Comparison of ENCODE assay signal across 1 cellular context in the genomic region with DNA sequence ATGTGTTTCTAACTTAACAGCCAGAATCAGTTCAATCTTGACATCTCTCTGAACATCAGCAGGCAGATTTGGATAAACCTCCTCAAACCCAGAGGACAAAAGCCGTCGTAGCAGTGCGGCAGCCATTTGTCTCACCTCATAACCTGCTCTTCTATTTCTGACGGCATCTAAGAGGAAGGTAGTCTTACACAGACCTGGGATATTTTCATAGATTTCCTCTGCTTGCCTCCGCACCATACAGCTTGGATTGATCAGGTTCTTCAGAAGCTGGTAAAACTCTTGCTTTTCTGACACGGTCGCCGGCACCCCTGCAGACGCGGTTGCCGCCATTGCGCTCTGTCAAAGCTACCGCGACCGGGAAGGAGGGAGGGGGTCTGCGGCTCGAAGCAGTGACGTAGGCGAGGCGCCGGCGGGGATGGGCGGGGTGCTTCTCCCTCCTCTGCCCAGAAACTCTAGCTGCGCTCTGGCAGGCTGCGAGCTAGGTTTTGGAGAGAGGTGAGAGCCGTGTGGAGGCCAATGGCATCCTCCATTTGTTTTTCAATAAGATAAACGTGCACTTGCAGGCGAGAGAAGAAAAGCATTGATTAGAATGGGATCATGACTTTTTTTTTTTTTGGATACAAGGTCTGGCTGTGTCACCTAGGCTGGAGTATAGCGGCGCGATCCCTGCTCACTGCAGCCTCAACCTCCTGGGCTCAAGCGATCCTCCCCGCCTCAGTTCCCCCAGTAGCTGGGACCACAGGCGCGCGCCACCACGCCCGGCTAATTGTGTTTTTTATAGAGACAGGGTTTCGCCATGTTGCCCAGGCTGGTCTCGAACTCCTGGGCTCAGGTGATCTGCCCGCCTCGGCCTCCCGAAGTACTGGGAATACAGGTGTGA.
TF ChIP-seq lines count a peak whose summit lies in the region.

A gene (minus strand): TSS at position 347 of the 880 bp plus-strand sequence. CDS start 17 bp downstream, at position 330.

TF ChIP-seq in K562, 482 proteins besides CTCF, POLR2A, EP300 and RAD21 (continued from another document and continues in another):
- TF ChIP-seq, protein P1, sequence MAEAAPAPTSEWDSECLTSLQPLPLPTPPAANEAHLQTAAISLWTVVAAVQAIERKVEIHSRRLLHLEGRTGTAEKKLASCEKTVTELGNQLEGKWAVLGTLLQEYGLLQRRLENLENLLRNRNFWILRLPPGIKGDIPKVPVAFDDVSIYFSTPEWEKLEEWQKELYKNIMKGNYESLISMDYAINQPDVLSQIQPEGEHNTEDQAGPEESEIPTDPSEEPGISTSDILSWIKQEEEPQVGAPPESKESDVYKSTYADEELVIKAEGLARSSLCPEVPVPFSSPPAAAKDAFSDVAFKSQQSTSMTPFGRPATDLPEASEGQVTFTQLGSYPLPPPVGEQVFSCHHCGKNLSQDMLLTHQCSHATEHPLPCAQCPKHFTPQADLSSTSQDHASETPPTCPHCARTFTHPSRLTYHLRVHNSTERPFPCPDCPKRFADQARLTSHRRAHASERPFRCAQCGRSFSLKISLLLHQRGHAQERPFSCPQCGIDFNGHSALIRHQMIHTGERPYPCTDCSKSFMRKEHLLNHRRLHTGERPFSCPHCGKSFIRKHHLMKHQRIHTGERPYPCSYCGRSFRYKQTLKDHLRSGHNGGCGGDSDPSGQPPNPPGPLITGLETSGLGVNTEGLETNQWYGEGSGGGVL (CRISPR knock-in tag; IDR thresholded peaks at IDR 0.05), result no peak
- no peak for TF ChIP-seq ZSCAN32 (CRISPR knock-in tag; IDR thresholded peaks at IDR 0.05)
- TF ChIP-seq ARHGAP35 (IDR thresholded peaks at IDR 0.05; ENCODE audit: partially characterized antibody), result no peak
- no peak for TF ChIP-seq GTF2A2 (tag; IDR thresholded peaks at IDR 0.05)
- TF ChIP-seq LARP7 (IDR thresholded peaks at IDR 0.05), result no peak
- TF ChIP-seq KDM5B (IDR thresholded peaks at IDR 0.05; ENCODE audit: insufficient replicate concordance, low read depth, low read length), result peak; percentile 64
- no peak for TF ChIP-seq MXI1 (IDR thresholded peaks at IDR 0.05; ENCODE audit: low read depth, low read length)
- TF ChIP-seq TAF1 (IDR thresholded peaks at IDR 0.05; ENCODE audit: control insufficient read depth, extremely low read depth, insufficient read depth, low read length, severe bottlenecking), result peak; percentile 82
- TF ChIP-seq TCFL5 (CRISPR knock-in tag; conservative IDR thresholded peaks at IDR 0.05), result no peak
- no peak for TF ChIP-seq DNMT1 (IDR thresholded peaks at IDR 0.05)
- TF ChIP-seq, protein P2, sequence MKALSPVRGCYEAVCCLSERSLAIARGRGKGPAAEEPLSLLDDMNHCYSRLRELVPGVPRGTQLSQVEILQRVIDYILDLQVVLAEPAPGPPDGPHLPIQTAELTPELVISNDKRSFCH (CRISPR knock-in tag; IDR thresholded peaks at IDR 0.05), result no peak
- TF ChIP-seq, protein P2 (tag; IDR thresholded peaks at IDR 0.05), result no peak
- no peak for TF ChIP-seq HLTF (IDR thresholded peaks at IDR 0.05)
- TF ChIP-seq, protein P3, sequence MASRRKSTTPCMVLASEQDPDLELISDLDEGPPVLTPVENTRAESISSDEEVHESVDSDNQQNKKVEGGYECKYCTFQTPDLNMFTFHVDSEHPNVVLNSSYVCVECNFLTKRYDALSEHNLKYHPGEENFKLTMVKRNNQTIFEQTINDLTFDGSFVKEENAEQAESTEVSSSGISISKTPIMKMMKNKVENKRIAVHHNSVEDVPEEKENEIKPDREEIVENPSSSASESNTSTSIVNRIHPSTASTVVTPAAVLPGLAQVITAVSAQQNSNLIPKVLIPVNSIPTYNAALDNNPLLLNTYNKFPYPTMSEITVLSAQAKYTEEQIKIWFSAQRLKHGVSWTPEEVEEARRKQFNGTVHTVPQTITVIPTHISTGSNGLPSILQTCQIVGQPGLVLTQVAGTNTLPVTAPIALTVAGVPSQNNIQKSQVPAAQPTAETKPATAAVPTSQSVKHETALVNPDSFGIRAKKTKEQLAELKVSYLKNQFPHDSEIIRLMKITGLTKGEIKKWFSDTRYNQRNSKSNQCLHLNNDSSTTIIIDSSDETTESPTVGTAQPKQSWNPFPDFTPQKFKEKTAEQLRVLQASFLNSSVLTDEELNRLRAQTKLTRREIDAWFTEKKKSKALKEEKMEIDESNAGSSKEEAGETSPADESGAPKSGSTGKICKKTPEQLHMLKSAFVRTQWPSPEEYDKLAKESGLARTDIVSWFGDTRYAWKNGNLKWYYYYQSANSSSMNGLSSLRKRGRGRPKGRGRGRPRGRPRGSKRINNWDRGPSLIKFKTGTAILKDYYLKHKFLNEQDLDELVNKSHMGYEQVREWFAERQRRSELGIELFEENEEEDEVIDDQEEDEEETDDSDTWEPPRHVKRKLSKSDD (conservative IDR thresholded peaks at IDR 0.05; ENCODE audit: low read length), result peak; percentile 94; the same call in 1 of the 2 replicates
- TF ChIP-seq NR3C1 (CRISPR knock-in tag; IDR thresholded peaks at IDR 0.05), result no peak
- TF ChIP-seq, protein P4, sequence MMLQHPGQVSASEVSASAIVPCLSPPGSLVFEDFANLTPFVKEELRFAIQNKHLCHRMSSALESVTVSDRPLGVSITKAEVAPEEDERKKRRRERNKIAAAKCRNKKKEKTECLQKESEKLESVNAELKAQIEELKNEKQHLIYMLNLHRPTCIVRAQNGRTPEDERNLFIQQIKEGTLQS (IDR thresholded peaks at IDR 0.05), result no peak
- TF ChIP-seq, protein P4 (CRISPR knock-in tag; conservative IDR thresholded peaks at IDR 0.05), result 0 out of 2 replicates have a peak, but pooled peaks have one; percentile 36
- no peak for TF ChIP-seq PRPF4 (IDR thresholded peaks at IDR 0.05; ENCODE audit: insufficient read depth, low read depth, low read length, poor library complexity, severe bottlenecking)
- TF ChIP-seq, protein P5, sequence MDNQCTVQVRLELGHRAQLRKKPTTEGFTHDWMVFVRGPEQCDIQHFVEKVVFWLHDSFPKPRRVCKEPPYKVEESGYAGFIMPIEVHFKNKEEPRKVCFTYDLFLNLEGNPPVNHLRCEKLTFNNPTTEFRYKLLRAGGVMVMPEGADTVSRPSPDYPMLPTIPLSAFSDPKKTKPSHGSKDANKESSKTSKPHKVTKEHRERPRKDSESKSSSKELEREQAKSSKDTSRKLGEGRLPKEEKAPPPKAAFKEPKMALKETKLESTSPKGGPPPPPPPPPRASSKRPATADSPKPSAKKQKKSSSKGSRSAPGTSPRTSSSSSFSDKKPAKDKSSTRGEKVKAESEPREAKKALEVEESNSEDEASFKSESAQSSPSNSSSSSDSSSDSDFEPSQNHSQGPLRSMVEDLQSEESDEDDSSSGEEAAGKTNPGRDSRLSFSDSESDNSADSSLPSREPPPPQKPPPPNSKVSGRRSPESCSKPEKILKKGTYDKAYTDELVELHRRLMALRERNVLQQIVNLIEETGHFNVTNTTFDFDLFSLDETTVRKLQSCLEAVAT (IDR thresholded peaks at IDR 0.05), result peak in 1 of 2 experiments; percentile 82; a peak in 1 of 4 replicates
- no peak for TF ChIP-seq ZNF12 (CRISPR knock-in tag; IDR thresholded peaks at IDR 0.05)
- TF ChIP-seq, protein P6, sequence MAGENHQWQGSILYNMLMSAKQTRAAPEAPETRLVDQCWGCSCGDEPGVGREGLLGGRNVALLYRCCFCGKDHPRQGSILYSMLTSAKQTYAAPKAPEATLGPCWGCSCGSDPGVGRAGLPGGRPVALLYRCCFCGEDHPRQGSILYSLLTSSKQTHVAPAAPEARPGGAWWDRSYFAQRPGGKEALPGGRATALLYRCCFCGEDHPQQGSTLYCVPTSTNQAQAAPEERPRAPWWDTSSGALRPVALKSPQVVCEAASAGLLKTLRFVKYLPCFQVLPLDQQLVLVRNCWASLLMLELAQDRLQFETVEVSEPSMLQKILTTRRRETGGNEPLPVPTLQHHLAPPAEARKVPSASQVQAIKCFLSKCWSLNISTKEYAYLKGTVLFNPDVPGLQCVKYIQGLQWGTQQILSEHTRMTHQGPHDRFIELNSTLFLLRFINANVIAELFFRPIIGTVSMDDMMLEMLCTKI (IDR thresholded peaks at IDR 0.05; ENCODE audit: partially characterized antibody), result no peak
- no peak for TF ChIP-seq MAFK (IDR thresholded peaks at IDR 0.05; ENCODE audit: low read length)
- TF ChIP-seq, protein P7, sequence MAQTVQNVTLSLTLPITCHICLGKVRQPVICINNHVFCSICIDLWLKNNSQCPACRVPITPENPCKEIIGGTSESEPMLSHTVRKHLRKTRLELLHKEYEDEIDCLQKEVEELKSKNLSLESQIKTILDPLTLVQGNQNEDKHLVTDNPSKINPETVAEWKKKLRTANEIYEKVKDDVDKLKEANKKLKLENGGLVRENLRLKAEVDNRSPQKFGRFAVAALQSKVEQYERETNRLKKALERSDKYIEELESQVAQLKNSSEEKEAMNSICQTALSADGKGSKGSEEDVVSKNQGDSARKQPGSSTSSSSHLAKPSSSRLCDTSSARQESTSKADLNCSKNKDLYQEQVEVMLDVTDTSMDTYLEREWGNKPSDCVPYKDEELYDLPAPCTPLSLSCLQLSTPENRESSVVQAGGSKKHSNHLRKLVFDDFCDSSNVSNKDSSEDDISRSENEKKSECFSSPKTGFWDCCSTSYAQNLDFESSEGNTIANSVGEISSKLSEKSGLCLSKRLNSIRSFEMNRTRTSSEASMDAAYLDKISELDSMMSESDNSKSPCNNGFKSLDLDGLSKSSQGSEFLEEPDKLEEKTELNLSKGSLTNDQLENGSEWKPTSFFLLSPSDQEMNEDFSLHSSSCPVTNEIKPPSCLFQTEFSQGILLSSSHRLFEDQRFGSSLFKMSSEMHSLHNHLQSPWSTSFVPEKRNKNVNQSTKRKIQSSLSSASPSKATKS (CRISPR knock-in tag; IDR thresholded peaks at IDR 0.05), result no peak
- peak; percentile 37; the same call in 1 of the 2 replicates for TF ChIP-seq MBD2 (IDR thresholded peaks at IDR 0.05; ENCODE audit: borderline replicate concordance, low read depth)
- 0 out of 2 replicates have a peak, but pooled peaks have one; percentile 14 for TF ChIP-seq ELF1 (tag; IDR thresholded peaks at IDR 0.05)
- no peak for TF ChIP-seq GABPB2 (CRISPR knock-in tag; conservative IDR thresholded peaks at IDR 0.05)
- TF ChIP-seq, protein P8, sequence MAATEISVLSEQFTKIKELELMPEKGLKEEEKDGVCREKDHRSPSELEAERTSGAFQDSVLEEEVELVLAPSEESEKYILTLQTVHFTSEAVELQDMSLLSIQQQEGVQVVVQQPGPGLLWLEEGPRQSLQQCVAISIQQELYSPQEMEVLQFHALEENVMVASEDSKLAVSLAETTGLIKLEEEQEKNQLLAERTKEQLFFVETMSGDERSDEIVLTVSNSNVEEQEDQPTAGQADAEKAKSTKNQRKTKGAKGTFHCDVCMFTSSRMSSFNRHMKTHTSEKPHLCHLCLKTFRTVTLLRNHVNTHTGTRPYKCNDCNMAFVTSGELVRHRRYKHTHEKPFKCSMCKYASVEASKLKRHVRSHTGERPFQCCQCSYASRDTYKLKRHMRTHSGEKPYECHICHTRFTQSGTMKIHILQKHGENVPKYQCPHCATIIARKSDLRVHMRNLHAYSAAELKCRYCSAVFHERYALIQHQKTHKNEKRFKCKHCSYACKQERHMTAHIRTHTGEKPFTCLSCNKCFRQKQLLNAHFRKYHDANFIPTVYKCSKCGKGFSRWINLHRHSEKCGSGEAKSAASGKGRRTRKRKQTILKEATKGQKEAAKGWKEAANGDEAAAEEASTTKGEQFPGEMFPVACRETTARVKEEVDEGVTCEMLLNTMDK (IDR thresholded peaks at IDR 0.05; ENCODE audit: borderline replicate concordance, insufficient read depth, low read depth, low read length, poor library complexity, severe bottlenecking), result no peak
- TF ChIP-seq, protein P9, sequence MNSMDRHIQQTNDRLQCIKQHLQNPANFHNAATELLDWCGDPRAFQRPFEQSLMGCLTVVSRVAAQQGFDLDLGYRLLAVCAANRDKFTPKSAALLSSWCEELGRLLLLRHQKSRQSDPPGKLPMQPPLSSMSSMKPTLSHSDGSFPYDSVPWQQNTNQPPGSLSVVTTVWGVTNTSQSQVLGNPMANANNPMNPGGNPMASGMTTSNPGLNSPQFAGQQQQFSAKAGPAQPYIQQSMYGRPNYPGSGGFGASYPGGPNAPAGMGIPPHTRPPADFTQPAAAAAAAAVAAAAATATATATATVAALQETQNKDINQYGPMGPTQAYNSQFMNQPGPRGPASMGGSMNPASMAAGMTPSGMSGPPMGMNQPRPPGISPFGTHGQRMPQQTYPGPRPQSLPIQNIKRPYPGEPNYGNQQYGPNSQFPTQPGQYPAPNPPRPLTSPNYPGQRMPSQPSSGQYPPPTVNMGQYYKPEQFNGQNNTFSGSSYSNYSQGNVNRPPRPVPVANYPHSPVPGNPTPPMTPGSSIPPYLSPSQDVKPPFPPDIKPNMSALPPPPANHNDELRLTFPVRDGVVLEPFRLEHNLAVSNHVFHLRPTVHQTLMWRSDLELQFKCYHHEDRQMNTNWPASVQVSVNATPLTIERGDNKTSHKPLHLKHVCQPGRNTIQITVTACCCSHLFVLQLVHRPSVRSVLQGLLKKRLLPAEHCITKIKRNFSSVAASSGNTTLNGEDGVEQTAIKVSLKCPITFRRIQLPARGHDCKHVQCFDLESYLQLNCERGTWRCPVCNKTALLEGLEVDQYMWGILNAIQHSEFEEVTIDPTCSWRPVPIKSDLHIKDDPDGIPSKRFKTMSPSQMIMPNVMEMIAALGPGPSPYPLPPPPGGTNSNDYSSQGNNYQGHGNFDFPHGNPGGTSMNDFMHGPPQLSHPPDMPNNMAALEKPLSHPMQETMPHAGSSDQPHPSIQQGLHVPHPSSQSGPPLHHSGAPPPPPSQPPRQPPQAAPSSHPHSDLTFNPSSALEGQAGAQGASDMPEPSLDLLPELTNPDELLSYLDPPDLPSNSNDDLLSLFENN (IDR thresholded peaks at IDR 0.05; ENCODE audit: low read depth in 2 of 2, low read length in 2 of 2), result no peak
- no peak; the same call in 1 of the 2 replicates for TF ChIP-seq NCOR1 (IDR thresholded peaks at IDR 0.05)
- TF ChIP-seq ZNF79 (CRISPR knock-in tag; IDR thresholded peaks at IDR 0.05; ENCODE audit: low read depth), result no peak
- no peak for TF ChIP-seq ZNF444 (CRISPR knock-in tag; IDR thresholded peaks at IDR 0.05)
- no peak for TF ChIP-seq ERF (CRISPR knock-in tag; IDR thresholded peaks at IDR 0.05)
- no peak for TF ChIP-seq ZNF699 (CRISPR knock-in tag; IDR thresholded peaks at IDR 0.05; ENCODE audit: insufficient replicate concordance)
- TF ChIP-seq NCOA6 (IDR thresholded peaks at IDR 0.05), result no peak
- no peak for TF ChIP-seq ZNF695 (CRISPR knock-in tag; IDR thresholded peaks at IDR 0.05)
- no peak for TF ChIP-seq CREBBP (IDR thresholded peaks at IDR 0.05; ENCODE audit: low read depth, low read length)
- peak; percentile 35 to 37; a peak in 3 of 4 replicates for TF ChIP-seq NRF1 (conservative IDR thresholded peaks at IDR 0.05 in 1 of 2, IDR thresholded peaks at IDR 0.05 in 1 of 2)
- TF ChIP-seq TCF7L2 (IDR thresholded peaks at IDR 0.05; ENCODE audit: low read depth, low read length), result no peak
- no peak for TF ChIP-seq SETDB1 (IDR thresholded peaks at IDR 0.05; ENCODE audit: low read length)
- no peak for TF ChIP-seq ZBTB7A (IDR thresholded peaks at IDR 0.05; ENCODE audit: borderline replicate concordance, control insufficient read depth, low read depth, low read length)
- TF ChIP-seq RFX7 (CRISPR knock-in tag; IDR thresholded peaks at IDR 0.05), result no peak
- no peak for TF ChIP-seq NEUROD1 (IDR thresholded peaks at IDR 0.05; ENCODE audit: borderline replicate concordance, low read depth, low read length, partially characterized antibody)
